ENCODE assay signal across 8 cellular contexts in genomic region chr19:29724102-29724641, GRCh38. TPM values are rescaled to one million over a fixed set of nuclear protein-coding genes. Genes with fewer than 3 reads are reported as not detected.
DNase-seq lines count a peak whose midpoint lies in the region; ATAC-seq, FAIRE-seq and TF ChIP-seq lines count a peak whose summit lies in the region.

No MANE protein-coding gene starts in this region.

- TF ChIP-seq POLR2A in K562 (conservative IDR thresholded peaks at IDR 0.05) (no peak), tibial nerve (IDR thresholded peaks at IDR 0.05) (no peak), HepG2 (IDR thresholded peaks at IDR 0.05; ENCODE audit: insufficient read depth in 1 of 2, low read depth in 2 of 2, low read length in 2 of 2) (no peak)

- H3K4me3 Mint-ChIP-seq in CD8-positive, alpha-beta T cell, result peak overlapping the region; percentile 71

- no peaks in the 10 kb centered on the region for H3K27me3 Mint-ChIP-seq in CD8-positive, alpha-beta T cell (ENCODE audit: low read depth)

- ATAC-seq in CD8-positive, alpha-beta T cell, result peak; percentile 80
- ATAC-seq in K562 (no peak; the same call in 2 of the 3 replicates), HG03108 (IDR thresholded peaks at IDR 0.05; ENCODE audit: unreplicated experiment) (no peak), HepG2 (no peak)

- no peaks in the 10 kb centered on the region for H3K9me1 ChIP-seq in K562 (ENCODE audit: control insufficient read depth, insufficient read depth, low read length)

- peak in 4 of 7 experiments; percentile 25 to 65 (median 43) for DNase-seq in CD8-positive, alpha-beta T cell
- peak; percentile 72 for DNase-seq in NCI-H146 (lab: John Stamatoyannopoulos, UW)
- DNase-seq in K562 (ENCODE audit: extremely low read depth in 1 of 4, low spot score in 3 of 4), result peak in 2 of 4 experiments; percentile 23
- DNase-seq in left kidney (ENCODE audit: low read depth, low spot score), result peak; percentile 77
- no peak for DNase-seq in tibial nerve (ENCODE audit: low spot score in 2 of 2)
- DNase-seq in HepG2 (ENCODE audit: low spot score), result no peak
- no peak for DNase-seq in NCI-H82 (lab: John Stamatoyannopoulos, UW)

- H3K9ac ChIP-seq in K562 (ENCODE audit: insufficient read depth in 1 of 2, low read depth in 2 of 2, low read length in 2 of 2), result no peak overlapping the region
- no peak overlapping the region for H3K9ac ChIP-seq in HepG2 (ENCODE audit: insufficient read depth, low read depth, low read length)

- 1% methylated on average over 38 of the region's 39 CpGs for WGBS in K562 (ENCODE audit: insufficient coverage, low coverage, missing lambda C conversion rate)
- 2 to 3% methylated on average over 24 to 39 of the region's 39 CpGs for WGBS in tibial nerve, 2 donors
- 67% methylated on average over 24 of the region's 39 CpGs for WGBS in HepG2 (ENCODE audit: low lambda C conversion rate)

- TF ChIP-seq CTCF in CD8-positive, alpha-beta T cell (IDR thresholded peaks at IDR 0.05), result no peak
- TF ChIP-seq CTCF in K562 (IDR thresholded peaks at IDR 0.05 in 2 of 3, conservative IDR thresholded peaks at IDR 0.05 in 1 of 3; ENCODE audit: insufficient read depth in 2 of 3, low read depth in 1 of 3, low read length in 3 of 3) (no peak), tibial nerve (IDR thresholded peaks at IDR 0.05) (peak in 1 of 5 experiments; percentile 2), HepG2 (CRISPR knock-in tag; IDR thresholded peaks at IDR 0.05) (no peak)

- peaks cover 16% of the 10 kb centered on the region for H3K4me1 Mint-ChIP-seq in CD8-positive, alpha-beta T cell (ENCODE audit: low read depth)

- 0 out of 2 replicates have a peak, but pooled peaks cover 8% of the 10 kb centered on the region for H4K20me1 ChIP-seq in K562 (replicated peaks; ENCODE audit: control insufficient read depth, insufficient read depth, low read length)
- no peaks in the 10 kb centered on the region for H4K20me1 ChIP-seq in HepG2 (ENCODE audit: insufficient read depth, low read length)

- H3K27ac Mint-ChIP-seq in CD8-positive, alpha-beta T cell, result peak overlapping the region; percentile 46

- TF ChIP-seq EP300 in K562 (IDR thresholded peaks at IDR 0.05; ENCODE audit: low read length), result no peak
- TF ChIP-seq EP300 in tibial nerve (IDR thresholded peaks at IDR 0.05), result no peak
- no peak for TF ChIP-seq EP300 in HepG2 (IDR thresholded peaks at IDR 0.05; ENCODE audit: low read depth in 2 of 2, low read length in 2 of 2)
- no peak for TF ChIP-seq EP300 in HepG2 (CRISPR knock-in tag; IDR thresholded peaks at IDR 0.05; ENCODE audit: borderline replicate concordance)

- H3K36me3 ChIP-seq in CD8-positive, alpha-beta T cell (ENCODE audit: insufficient read depth, low read length), result no peaks in the 10 kb centered on the region
- H3K36me3 ChIP-seq in K562 (ENCODE audit: control insufficient read depth, insufficient read depth, low read length) (no peaks in the 10 kb centered on the region), tibial nerve (no peaks in the 10 kb centered on the region), HepG2 (replicated peaks in 1 of 2; ENCODE audit: control insufficient read depth in 1 of 2, insufficient read depth in 2 of 2, low read length in 2 of 2) (no peaks in the 10 kb centered on the region)

- no peaks in the 10 kb centered on the region for H3K79me2 ChIP-seq in K562 (ENCODE audit: control insufficient read depth, insufficient read depth, low read length)
- no peaks in the 10 kb centered on the region for H3K79me2 ChIP-seq in HepG2 (ENCODE audit: insufficient read depth, low read length)

- no peak overlapping the region for H3K27ac ChIP-seq in CD8-positive, alpha-beta T cell (ENCODE audit: low read depth, low read length)
- H3K27ac ChIP-seq in K562 (ENCODE audit: extremely low read depth, low read depth, low read length) (no peak overlapping the region), tibial nerve (peak overlapping the region in 2 of 4 donors; percentile 54 to 66), HepG2 (ENCODE audit: extremely low read length, insufficient read depth, low read length) (no peak overlapping the region)

- BruUV-seq in K562 (replicated peaks; lab: Mats Ljungman, UMichigan) (no TSS peak), HepG2 (replicated peaks; lab: Mats Ljungman, UMichigan) (no TSS peak)

- CTCF ChIA-PET in CD8-positive, alpha-beta T cell (lab: Charles Lee), result interaction anchor here (2.5 to 19.9 kb wide), 4 partner anchors 8 to 151 kb away, joined by 12 to 371 read pairs (median 103); no protein-coding TSS in a partner anchor
- CTCF ChIA-PET in K562 (lab: Yijun Ruan, JAX; ENCODE audit: low intra/inter-chr PET ratio), result interaction anchor here (0.6 kb wide), 2 partner anchors 150 to 196 kb away, joined by 3 read pairs; no protein-coding TSS in a partner anchor
- CTCF ChIA-PET in HepG2 (lab: Yijun Ruan, JAX; ENCODE audit: low intra/inter-chr PET ratio, low total read pairs), result no interaction called here

- H3K9me3 Mint-ChIP-seq in CD8-positive, alpha-beta T cell, result no peaks in the 10 kb centered on the region

- TF ChIP-seq RAD21 in K562 (CRISPR knock-in tag; conservative IDR thresholded peaks at IDR 0.05 in 1 of 2, IDR thresholded peaks at IDR 0.05 in 1 of 2), result no peak
- no peak for TF ChIP-seq RAD21 in HepG2 (CRISPR knock-in tag; IDR thresholded peaks at IDR 0.05)

- no peaks in the 10 kb centered on the region for H3K36me3 Mint-ChIP-seq in CD8-positive, alpha-beta T cell

- no peak overlapping the region for H3K4me2 ChIP-seq in K562 (ENCODE audit: insufficient read depth, low read length)
- H3K4me2 ChIP-seq in HepG2 (ENCODE audit: low read depth, low read length), result no peak overlapping the region

- no peak overlapping the region for H2AFZ ChIP-seq in K562 (ENCODE audit: low read depth, low read length)
- H2AFZ ChIP-seq in HepG2 (ENCODE audit: low read length), result no peak overlapping the region

- no peaks in the 10 kb centered on the region for H3K9me3 ChIP-seq in CD8-positive, alpha-beta T cell (ENCODE audit: low read length)
- no peaks in the 10 kb centered on the region for H3K9me3 ChIP-seq in K562 (replicated peaks; ENCODE audit: control insufficient read depth, insufficient read depth, low read depth, low read length)
- no peaks in the 10 kb centered on the region for H3K9me3 ChIP-seq in tibial nerve
- H3K9me3 ChIP-seq in HepG2 (ENCODE audit: low read length), result no peaks in the 10 kb centered on the region

- H3K4me3 ChIP-seq in CD8-positive, alpha-beta T cell (ENCODE audit: low read depth, low read length), result peak overlapping the region; percentile 59
- H3K4me3 ChIP-seq in K562 (no peak overlapping the region), tibial nerve (peak overlapping the region in 3 of 4 donors; percentile 22 to 43 (median 42)), HepG2 (replicated peaks in 1 of 3; ENCODE audit: insufficient read depth in 1 of 3, low read depth in 2 of 3, low read length in 3 of 3) (no peak overlapping the region)

- FAIRE-seq in K562 (lab: Jason Lieb, UNC) (no peak), HepG2 (lab: Jason Lieb, UNC) (no peak)

- POLR2A ChIA-PET in CD8-positive, alpha-beta T cell (lab: Charles Lee), result interaction anchor here (0.6 to 2.3 kb wide), 5 partner anchors 12 to 218 kb away, joined by 3 to 11 read pairs (median 4); partner anchors contain the start of genes POP4 and URI1
- POLR2A ChIA-PET in K562 (lab: Yijun Ruan, JAX), result interaction anchor here (2.3 kb wide), 1 partner anchor 8 kb away, joined by 8 read pairs; no protein-coding TSS in a partner anchor
- POLR2A ChIA-PET in HepG2 (lab: Yijun Ruan, JAX), result no interaction called here

- in situ Hi-C loops in K562 (cut with MboI) (no loop called here), HepG2 (cut with HindIII; ENCODE audit: extremely low pct_ligation_motif_present, low pct_unique_long_range_greater_than_20kb) (no loop called here)

- intact Hi-C loops in CD8-positive, alpha-beta T cell (cut with DNase I, micrococcal nuclease), result no loop called here
- intact Hi-C loops in K562 (cut with micrococcal nuclease) (no loop called here), HepG2 (cut with micrococcal nuclease; ENCODE audit: unreplicated experiment) (no loop called here)

- no peaks in the 10 kb centered on the region for H3K27me3 ChIP-seq in CD8-positive, alpha-beta T cell (ENCODE audit: insufficient read depth, low read length)
- peaks cover 44 to 56% of the 10 kb centered on the region in 2 experiments for H3K27me3 ChIP-seq in K562 (ENCODE audit: control insufficient read depth in 2 of 2, insufficient read depth in 2 of 2, low read length in 2 of 2)
- peaks cover 0 to 38% of the 10 kb centered on the region in 2 donors for H3K27me3 ChIP-seq in tibial nerve
- H3K27me3 ChIP-seq in HepG2 (ENCODE audit: control insufficient read depth in 1 of 2, insufficient read depth in 2 of 2, low read length in 2 of 2), result peaks cover 1 to 18% of the 10 kb centered on the region in 2 experiments; a peak in 1 of 5 replicates

- peaks cover 12% of the 10 kb centered on the region for H3K4me1 ChIP-seq in CD8-positive, alpha-beta T cell (ENCODE audit: insufficient read depth, low read length)
- peaks cover 0 to 9% of the 10 kb centered on the region in 2 experiments; a peak in 2 of 5 replicates for H3K4me1 ChIP-seq in K562 (replicated peaks in 1 of 2; ENCODE audit: control insufficient read depth in 2 of 2, insufficient read depth in 2 of 2, low read length in 2 of 2)
- H3K4me1 ChIP-seq in tibial nerve, result peaks cover 0 to 23% (median 12%) of the 10 kb centered on the region in 4 donors
- no peaks in the 10 kb centered on the region for H3K4me1 ChIP-seq in HepG2 (ENCODE audit: insufficient read depth, low read length)

RNA-seq across cellular contexts. Expression of gene C19orf12, which starts 9.1 kb away (rescaled TPM):
- total RNA-seq in CD8-positive, alpha-beta T cell, result 1 to 10 TPM; 7.0 to 8.9 TPM
- 15.4 and 23.3 TPM in 2 replicates for total RNA-seq in K562 (2011; cell fraction: chromatin; rRNA removed; ENCODE audit: low replicate concordance)
- total RNA-seq in K562 (2011; cell fraction: nucleolus; rRNA removed), result 12.6 and 12.8 TPM in 2 replicates
- total RNA-seq in K562 (2011; cell fraction: nucleoplasm; rRNA removed), result 14.1 and 15.2 TPM in 2 replicates
- total RNA-seq in K562 (2014; rRNA removed), result 10.2 and 13.1 TPM in 2 replicates
- 6.8 TPM in 2 replicates for total RNA-seq in K562 (2014; rRNA removed; fragmentation: Illumina TruSeq; extraction: Trizol)
- total RNA-seq in K562 (2015; rRNA removed; fragmentation: Illumina TruSeq; extraction: Trizol), result 10.1 and 11.3 TPM in 2 replicates
- 11.7 and 14.5 TPM in 2 replicates for total RNA-seq in K562 (2021)
- 10.3 and 12.9 TPM in 2 replicates for polyA plus RNA-seq in K562 (2011; rRNA removed)
- polyA plus RNA-seq in K562 (2011; cell fraction: cytosol; rRNA removed), result 9.3 and 14.0 TPM in 2 replicates
- 11.9 and 16.5 TPM in 2 replicates for polyA plus RNA-seq in K562 (2011; cell fraction: nucleus; rRNA removed)
- 11.1 and 15.6 TPM in 2 replicates for polyA plus RNA-seq in K562 (2012)
- 9.8 and 11.4 TPM in 2 replicates for polyA plus RNA-seq in K562 (2014; fragmentation: Illumina TruSeq; extraction: Trizol)
- polyA plus RNA-seq in K562 (2014; fragmentation: Nextera tagmentation; extraction: Ambion mirVana), result 1 to 10 TPM; 1.9 to 2.8 TPM
- polyA plus RNA-seq in K562 (2014; rRNA removed), result 13.1 and 16.5 TPM in 2 replicates
- polyA minus RNA-seq in K562 (2011; rRNA and poly(A)+ RNA removed), result 3.7 and 4.0 TPM in 2 replicates
- 2.9 and 4.1 TPM in 2 replicates for polyA minus RNA-seq in K562 (2011; cell fraction: cytosol; rRNA and poly(A)+ RNA removed)
- polyA minus RNA-seq in K562 (2011; cell fraction: nucleus; rRNA and poly(A)+ RNA removed), result 3.2 and 3.6 TPM in 2 replicates
- 10 to 100 TPM; 52.5 to 71.6 (median 56.7) TPM for total RNA-seq in tibial nerve
- total RNA-seq in HepG2 (2016; rRNA removed; fragmentation: Illumina TruSeq; extraction: Trizol), result 34.4 and 34.8 TPM in 2 replicates
- 28.6 and 28.9 TPM in 2 replicates for total RNA-seq in HepG2 (2016; cell fraction: cytosol; rRNA removed; fragmentation: Illumina TruSeq; extraction: Trizol; ENCODE audit: low read depth)
- total RNA-seq in HepG2 (2016; cell fraction: insoluble cytoplasmic fraction; rRNA removed; fragmentation: Illumina TruSeq; extraction: Trizol), result 29.0 and 35.2 TPM in 2 replicates
- 73.3 and 76.2 TPM in 2 replicates for total RNA-seq in HepG2 (2016; cell fraction: membrane; rRNA removed; fragmentation: Illumina TruSeq; extraction: Trizol)
- total RNA-seq in HepG2 (2016; cell fraction: nucleus; rRNA removed; fragmentation: Illumina TruSeq; extraction: Trizol), result 17.3 and 21.4 TPM in 2 replicates
- polyA plus RNA-seq in HepG2 (2011; rRNA removed), result 17.7 and 19.6 TPM in 2 replicates
- 18.1 TPM in 2 replicates for polyA plus RNA-seq in HepG2 (2011; cell fraction: cytosol; rRNA removed)
- 13.1 and 14.3 TPM in 2 replicates for polyA plus RNA-seq in HepG2 (2011; cell fraction: nucleus; rRNA removed)
- polyA plus RNA-seq in HepG2 (2012), result 15.9 and 18.6 TPM in 2 replicates
- polyA plus RNA-seq in HepG2 (2016; cell fraction: cytosol; fragmentation: Illumina TruSeq; extraction: Trizol; ENCODE audit: low read depth), result 37.7 and 38.6 TPM in 2 replicates
- 28.6 and 34.2 TPM in 2 replicates for polyA plus RNA-seq in HepG2 (2016; cell fraction: insoluble cytoplasmic fraction; fragmentation: Illumina TruSeq; extraction: Trizol; ENCODE audit: low read depth)
- 64.1 and 65.3 TPM in 2 replicates for polyA plus RNA-seq in HepG2 (2016; cell fraction: membrane; fragmentation: Illumina TruSeq; extraction: Trizol; ENCODE audit: low read depth)
- 29.3 and 31.8 TPM in 2 replicates for polyA plus RNA-seq in HepG2 (2016; cell fraction: nucleus; fragmentation: Illumina TruSeq; extraction: Trizol; ENCODE audit: insufficient read depth, low read depth)
- 5.1 and 12.9 TPM in 2 replicates for polyA minus RNA-seq in HepG2 (2011; rRNA and poly(A)+ RNA removed; ENCODE audit: low replicate concordance)
- polyA minus RNA-seq in HepG2 (2011; cell fraction: cytosol; rRNA and poly(A)+ RNA removed), result 8.3 and 8.7 TPM in 2 replicates
- 6.7 and 10.4 TPM in 2 replicates for polyA minus RNA-seq in HepG2 (2011; cell fraction: nucleus; rRNA and poly(A)+ RNA removed)

RNA-seq across cellular contexts. Expression of gene PLEKHF1, which starts 58.9 kb away (rescaled TPM):
- 10 to 100 TPM; 33.7 to 34.1 TPM for total RNA-seq in CD8-positive, alpha-beta T cell
- total RNA-seq in K562 (2011; cell fraction: chromatin; rRNA removed; ENCODE audit: low replicate concordance), result 3.5 and 12.3 TPM in 2 replicates
- total RNA-seq in K562 (2011; cell fraction: nucleolus; rRNA removed), result 17.3 and 17.5 TPM in 2 replicates
- 7.9 and 9.0 TPM in 2 replicates for total RNA-seq in K562 (2011; cell fraction: nucleoplasm; rRNA removed)
- total RNA-seq in K562 (2014; rRNA removed), result 13.4 and 18.5 TPM in 2 replicates
- 1.2 TPM in 2 replicates for total RNA-seq in K562 (2014; rRNA removed; fragmentation: Illumina TruSeq; extraction: Trizol)
- total RNA-seq in K562 (2015; rRNA removed; fragmentation: Illumina TruSeq; extraction: Trizol), result 5.0 and 5.6 TPM in 2 replicates
- 12.7 and 15.1 TPM in 2 replicates for total RNA-seq in K562 (2021)
- 2.9 and 5.2 TPM in 2 replicates for polyA plus RNA-seq in K562 (2011; rRNA removed)
- 6.8 and 18.1 TPM in 2 replicates for polyA plus RNA-seq in K562 (2011; cell fraction: cytosol; rRNA removed)
- polyA plus RNA-seq in K562 (2011; cell fraction: nucleus; rRNA removed), result 5.6 and 9.4 TPM in 2 replicates
- 9.9 and 29.3 TPM in 2 replicates for polyA plus RNA-seq in K562 (2012)
- 2.3 and 4.6 TPM in 2 replicates for polyA plus RNA-seq in K562 (2014; fragmentation: Illumina TruSeq; extraction: Trizol)
- polyA plus RNA-seq in K562 (2014; fragmentation: Nextera tagmentation; extraction: Ambion mirVana), result under 1 TPM in 1 of 2 experiments, not detected in 1; 0.07 TPM
- polyA plus RNA-seq in K562 (2014; rRNA removed), result 11.0 and 12.0 TPM in 2 replicates
- 1.9 and 2.0 TPM in 2 replicates for polyA minus RNA-seq in K562 (2011; rRNA and poly(A)+ RNA removed)
- polyA minus RNA-seq in K562 (2011; cell fraction: cytosol; rRNA and poly(A)+ RNA removed), result 5.2 and 6.2 TPM in 2 replicates
- 6.5 and 7.6 TPM in 2 replicates for polyA minus RNA-seq in K562 (2011; cell fraction: nucleus; rRNA and poly(A)+ RNA removed)
- total RNA-seq in tibial nerve, result 100 to 1,000 TPM in 2 of 4 donors, 10 to 100 TPM in 2; 52.2 to 119 (median 89.0) TPM
- 3.2 and 3.8 TPM in 2 replicates for total RNA-seq in HepG2 (2016; rRNA removed; fragmentation: Illumina TruSeq; extraction: Trizol)
- total RNA-seq in HepG2 (2016; cell fraction: cytosol; rRNA removed; fragmentation: Illumina TruSeq; extraction: Trizol; ENCODE audit: low read depth), result 1.5 TPM in 2 replicates
- total RNA-seq in HepG2 (2016; cell fraction: insoluble cytoplasmic fraction; rRNA removed; fragmentation: Illumina TruSeq; extraction: Trizol), result 3.0 and 4.1 TPM in 2 replicates
- 2.6 and 2.8 TPM in 2 replicates for total RNA-seq in HepG2 (2016; cell fraction: membrane; rRNA removed; fragmentation: Illumina TruSeq; extraction: Trizol)
- 1.9 and 2.3 TPM in 2 replicates for total RNA-seq in HepG2 (2016; cell fraction: nucleus; rRNA removed; fragmentation: Illumina TruSeq; extraction: Trizol)
- polyA plus RNA-seq in HepG2 (2011; rRNA removed), result 2.9 TPM in 2 replicates
- 1.7 and 4.1 TPM in 2 replicates for polyA plus RNA-seq in HepG2 (2011; cell fraction: cytosol; rRNA removed)
- polyA plus RNA-seq in HepG2 (2011; cell fraction: nucleus; rRNA removed), result 3.9 and 4.0 TPM in 2 replicates
- polyA plus RNA-seq in HepG2 (2012), result 0.71 and 1.4 TPM in 2 replicates
- polyA plus RNA-seq in HepG2 (2016; cell fraction: cytosol; fragmentation: Illumina TruSeq; extraction: Trizol; ENCODE audit: low read depth), result 0.36 and 0.54 TPM in 2 replicates
- polyA plus RNA-seq in HepG2 (2016; cell fraction: insoluble cytoplasmic fraction; fragmentation: Illumina TruSeq; extraction: Trizol; ENCODE audit: low read depth), result 2.4 and 2.7 TPM in 2 replicates
- polyA plus RNA-seq in HepG2 (2016; cell fraction: membrane; fragmentation: Illumina TruSeq; extraction: Trizol; ENCODE audit: low read depth), result 1.1 and 1.4 TPM in 2 replicates
- polyA plus RNA-seq in HepG2 (2016; cell fraction: nucleus; fragmentation: Illumina TruSeq; extraction: Trizol; ENCODE audit: insufficient read depth, low read depth), result 2.7 TPM in 2 replicates
- polyA minus RNA-seq in HepG2 (2011; rRNA and poly(A)+ RNA removed; ENCODE audit: low replicate concordance), result 2.0 and 6.9 TPM in 2 replicates
- 1.5 and 3.6 TPM in 2 replicates for polyA minus RNA-seq in HepG2 (2011; cell fraction: cytosol; rRNA and poly(A)+ RNA removed)
- polyA minus RNA-seq in HepG2 (2011; cell fraction: nucleus; rRNA and poly(A)+ RNA removed), result 2.1 and 3.0 TPM in 2 replicates

Comparison
In these comparisons a context has a peak if more than half of its experiments do, and no peak if none do; other contexts are left out.
1. DNase-seq: peak in CD8-positive, alpha-beta T cell (4 of 7), NCI-H146 (single experiment) and left kidney (single experiment); none in tibial nerve (0 of 2), HepG2 (single experiment) and NCI-H82 (single experiment).
2. H3K4me3 ChIP-seq: peak in CD8-positive, alpha-beta T cell (single experiment) and tibial nerve (3 of 4); none in K562 (single experiment) and HepG2 (0 of 3).